In the genomic region with DNA sequence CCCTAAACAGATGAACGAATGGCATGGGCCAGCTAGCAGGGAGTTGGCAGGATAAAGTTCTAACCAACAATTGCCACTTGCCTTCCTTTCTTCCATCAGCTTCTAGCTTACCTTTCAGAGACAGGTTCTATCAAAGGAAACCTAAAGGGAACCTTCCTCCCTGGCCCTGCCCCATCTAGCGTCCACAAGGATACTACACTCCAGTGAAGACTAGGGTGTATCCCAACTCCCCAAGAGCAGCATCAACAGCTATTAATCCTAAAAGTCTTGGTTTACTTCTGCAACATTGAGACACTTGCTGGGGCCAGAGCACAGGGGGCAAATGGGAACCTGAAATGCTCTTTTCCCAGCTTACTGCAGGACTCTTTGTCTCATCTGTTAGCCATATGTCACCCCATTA, we compare ENCODE assay signal across 18 cellular contexts. TPM values are rescaled to one million over a fixed set of nuclear protein-coding genes. Genes with fewer than 3 reads are reported as not detected.
DNase-seq lines count a peak whose midpoint lies in the region; ATAC-seq and TF ChIP-seq lines count a peak whose summit lies in the region.
"Had no signal": no experiment of that assay in that cellular context is flagged by ENCODE, and none has a peak within 500 bp of the region (broad histone marks: within the 10 kb centered on the region; RNA-seq: fewer than 3 reads in every experiment).

No MANE protein-coding gene starts in this region.

- H3K27ac Mint-ChIP-seq in brain = peak overlapping the region in 3 of 5 experiments; percentile 8 to 94 (median 15)
- H3K27ac Mint-ChIP-seq: activated naive CD8-positive, alpha-beta T cell treated with anti-CD3 and anti-CD28 coated beads for 36 hours had no signal

- peak overlapping the region; percentile 19 to 86 (median 77) for H3K4me3 Mint-ChIP-seq in brain
- H3K4me3 Mint-ChIP-seq: activated naive CD8-positive, alpha-beta T cell treated with anti-CD3 and anti-CD28 coated beads for 36 hours; CD4-positive, CD25-positive, alpha-beta regulatory T cell; stimulated activated naive CD8-positive, alpha-beta T cell treated with anti-CD3 and anti-CD28 coated beads, Interleukin-15, amount 100 ng/mL, for 72 hours had no signal

- CTCF ChIA-PET in AG04450 (lab: Charles Lee) = interaction anchor here (0.6 to 5.0 kb wide), 30 partner anchors 9 to 869 kb away, joined by 3 to 33 read pairs (median 6); a partner anchor contains a TSS

- H3K9me3 ChIP-seq in AG04450 (ENCODE audit: control insufficient read depth, insufficient read depth, low read length) = no peaks in the 10 kb centered on the region; the same call in 1 of the 2 replicates
- H3K9me3 ChIP-seq: gastroesophageal sphincter had no signal

- H3K27ac ChIP-seq in AG04450 (ENCODE audit: low read depth, low read length) = no peak overlapping the region
- H3K27ac ChIP-seq: gastroesophageal sphincter, VCaP had no signal

- H3K4me3 ChIP-seq in AG04450 (ENCODE audit: low read depth, low read length) (no peak overlapping the region), H7 (ENCODE audit: insufficient read depth, low read depth, low read length) (no peak overlapping the region)
- H3K4me3 ChIP-seq: gastroesophageal sphincter had no signal

- ATAC-seq in HG03135 (IDR thresholded peaks at IDR 0.05; ENCODE audit: unreplicated experiment) = no peak
- ATAC-seq in GM21528 (IDR thresholded peaks at IDR 0.05; ENCODE audit: low FRiP score, unreplicated experiment) = no peak

- H3K27me3 Mint-ChIP-seq in brain = peaks cover 12% of the 10 kb centered on the region

- H3K27me3 ChIP-seq in AG04450 (ENCODE audit: control insufficient read depth, insufficient read depth, low read length) (peaks cover 16% of the 10 kb centered on the region), H7 (ENCODE audit: control insufficient read depth, insufficient read depth, low read length) (no peaks in the 10 kb centered on the region)

- H3K9me3 Mint-ChIP-seq in brain = peaks cover 0 to 2% (median 0%) of the 10 kb centered on the region in 5 experiments
- H3K9me3 Mint-ChIP-seq: activated naive CD8-positive, alpha-beta T cell treated with anti-CD3 and anti-CD28 coated beads for 36 hours; CD4-positive, CD25-positive, alpha-beta regulatory T cell; stimulated activated naive CD8-positive, alpha-beta T cell treated with anti-CD3 and anti-CD28 coated beads, Interleukin-15, amount 100 ng/mL, for 72 hours had no signal

- POLR2A ChIA-PET in AG04450 (lab: Yijun Ruan, JAX) = no interaction called here

- TF ChIP-seq CTCF in AG04450 (IDR thresholded peaks at IDR 0.05; ENCODE audit: low read depth, low read length) (0 out of 2 replicates have a peak, but pooled peaks have one; percentile 0), brain (conservative IDR thresholded peaks at IDR 0.05) (no peak)

- H3K4me1 Mint-ChIP-seq in brain = peaks cover 20% of the 10 kb centered on the region

- H3K36me3 Mint-ChIP-seq in brain = no peaks in the 10 kb centered on the region
- H3K36me3 Mint-ChIP-seq: activated naive CD8-positive, alpha-beta T cell treated with anti-CD3 and anti-CD28 coated beads for 36 hours; CD4-positive, CD25-positive, alpha-beta regulatory T cell had no signal

- DNase-seq in AG04450 (ENCODE audit: low read depth, low spot score) (no peak), H7 (peak; percentile 50), left kidney (ENCODE audit: low read depth, low spot score) (peak; percentile 32), NCI-H526 treated with DMSO at 0.1 percent for 48 hours (lab: John Stamatoyannopoulos, UW) (no peak), AG08396 (ENCODE audit: low spot score) (no peak)
- DNase-seq: activated naive CD8-positive, alpha-beta T cell treated with anti-CD3 and anti-CD28 coated beads for 36 hours; effector CD4-positive, alpha-beta T cell; stimulated activated CD4-positive, alpha-beta T cell treated with anti-CD3 and anti-CD28 coated beads, Interleukin-12 subunit alpha, Interleukin-12 subunit beta, amount 100 ng/mL, for 4 hours had no signal

- H3K36me3 ChIP-seq in H7 (replicated peaks; ENCODE audit: control insufficient read depth, insufficient read depth, low read length) = no peaks in the 10 kb centered on the region
- H3K36me3 ChIP-seq: gastroesophageal sphincter had no signal

RNA-seq across cellular contexts. Expression of a gene that starts 37.0 kb away (rescaled TPM):
- polyA plus RNA-seq in AG04450 (2011; rRNA removed) = not detected in 2 replicates
- polyA minus RNA-seq in AG04450 (2011; rRNA and poly(A)+ RNA removed) = not detected in 2 replicates
- not detected in 2 replicates for total RNA-seq in H7 (2014; rRNA removed; shearing (Covaris generic))
- not detected for polyA plus RNA-seq in brain (ENCODE audit: insufficient read depth, low read depth, low replicate concordance)
- total RNA-seq: activated naive CD8-positive, alpha-beta T cell treated with anti-CD3 and anti-CD28 coated beads for 36 hours; CD4-positive, CD25-positive, alpha-beta regulatory T cell; esophagus mucosa; osteocyte; T-helper 2 cell treated with Interferon-gamma antibody and Interleukin-4, amounts not matched to agents 100 ng/mL and 5 ng/mL, for 36 hours had no signal

Comparison
In these comparisons a context has a peak if more than half of its experiments do, and no peak if none do; other contexts are left out.
1. DNase-seq: peak in H7 (single experiment) and left kidney (single experiment); none in AG04450 (single experiment), NCI-H526 treated with DMSO at 0.1 percent for 48 hours (single experiment) and AG08396 (single experiment).